21 cellular contexts compared by ENCODE assay signal in the genomic region with DNA sequence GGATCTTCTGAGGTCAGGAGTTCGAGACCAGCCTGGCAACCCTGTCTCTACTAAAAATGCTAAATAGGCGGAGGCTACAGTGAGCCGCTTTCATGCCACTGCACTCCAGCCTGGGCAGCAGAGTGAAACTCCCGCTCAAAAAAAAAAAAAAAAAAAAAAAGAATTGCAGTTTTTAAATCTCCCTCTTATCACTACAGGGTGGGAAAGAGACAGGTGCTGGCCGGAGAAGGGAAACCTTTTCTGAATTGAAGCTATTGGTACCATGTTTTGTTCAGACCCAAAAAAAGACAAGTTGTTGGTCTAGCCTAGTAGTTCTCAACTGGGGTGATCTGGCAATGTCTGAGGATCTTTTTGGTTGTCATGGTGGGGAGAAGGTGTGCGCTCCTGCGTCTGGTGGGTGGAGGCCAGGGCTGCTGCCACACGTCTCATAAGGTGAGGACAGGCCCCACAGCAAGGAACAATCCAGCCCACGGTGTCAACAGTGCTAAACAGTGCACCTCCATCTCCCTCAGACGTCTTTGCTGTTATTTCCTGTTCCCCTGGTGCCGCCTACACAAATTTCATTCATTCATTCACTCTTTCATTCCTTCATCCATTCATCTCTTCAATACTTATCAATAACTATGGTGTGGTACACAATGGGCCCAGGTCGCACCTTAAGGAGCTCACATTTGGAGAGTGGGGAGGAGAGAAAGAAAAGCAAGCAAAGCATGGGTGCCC. TPM values are rescaled to one million over a fixed set of nuclear protein-coding genes. Genes with fewer than 3 reads are reported as not detected.
DNase-seq lines count a peak whose midpoint lies in the region; ATAC-seq, FAIRE-seq and TF ChIP-seq lines count a peak whose summit lies in the region.
"Had no signal": no experiment of that assay in that cellular context is flagged by ENCODE, and none has a peak within 500 bp of the region (broad histone marks: within the 10 kb centered on the region; RNA-seq: fewer than 3 reads in every experiment).

No MANE protein-coding gene starts in this region.

- no peaks in the 10 kb centered on the region for H3K27me3 ChIP-seq in CD8-positive, alpha-beta T cell (ENCODE audit: insufficient read depth, low read length)
- peaks cover 0 to under 1% of the 10 kb centered on the region in 2 experiments; a peak in 2 of 4 replicates for H3K27me3 ChIP-seq in GM12878 (replicated peaks in 1 of 2; ENCODE audit: control insufficient read depth in 2 of 2, insufficient read depth in 2 of 2, low read length in 1 of 2)
- H3K27me3 ChIP-seq in neuronal stem cell (ENCODE audit: control insufficient read depth in 3 of 3, insufficient read depth in 3 of 3, low read depth in 1 of 3, low read length in 3 of 3), result peaks cover 0 to 6% (median 2%) of the 10 kb centered on the region in 3 experiments
- H3K27me3 ChIP-seq in ascending aorta, result no peaks in the 10 kb centered on the region
- H3K27me3 ChIP-seq: SJCRH30 had no signal

- CTCF ChIA-PET in CD8-positive, alpha-beta T cell (lab: Charles Lee), result no interaction called here
- CTCF ChIA-PET in GM12878 (lab: Yijun Ruan, JAX), result no interaction called here

- TF ChIP-seq CTCF in CD14-positive monocyte (IDR thresholded peaks at IDR 0.05), result no peak
- no peak for TF ChIP-seq CTCF in CD8-positive, alpha-beta T cell (IDR thresholded peaks at IDR 0.05)
- no peak for TF ChIP-seq CTCF in GM12878 (IDR thresholded peaks at IDR 0.05 in 2 of 3, conservative IDR thresholded peaks at IDR 0.05 in 1 of 3; ENCODE audit: control insufficient read depth in 2 of 3, extremely low read depth in 1 of 3, insufficient read depth in 1 of 3, low read depth in 3 of 3, low read length in 3 of 3)
- no peak for TF ChIP-seq CTCF in ascending aorta (IDR thresholded peaks at IDR 0.05)

- SMC1A ChIA-PET in GM12878 (lab: Charles Lee; ENCODE audit: uncharacterized antibody, unreplicated experiment), result no interaction called here

- H3K9me3 ChIP-seq in CD8-positive, alpha-beta T cell (ENCODE audit: low read length), result no peaks in the 10 kb centered on the region
- no peaks in the 10 kb centered on the region for H3K9me3 ChIP-seq in GM12878 (replicated peaks; ENCODE audit: control insufficient read depth, insufficient read depth, low read length)
- no peaks in the 10 kb centered on the region for H3K9me3 ChIP-seq in neuronal stem cell (replicated peaks in 1 of 2; ENCODE audit: control insufficient read depth in 2 of 2, insufficient read depth in 1 of 2, low read depth in 1 of 2, low read length in 2 of 2)
- no peaks in the 10 kb centered on the region for H3K9me3 ChIP-seq in ascending aorta
- H3K9me3 ChIP-seq: lower lobe of right lung, SJCRH30, tibial artery had no signal

- no peak overlapping the region for H3K14ac ChIP-seq in neuronal stem cell (ENCODE audit: low read length)

- H2BK12ac ChIP-seq in neuronal stem cell (ENCODE audit: low read length), result no peak overlapping the region

- no peaks in the 10 kb centered on the region for H3K9me3 Mint-ChIP-seq in CD14-positive monocyte
- H3K9me3 Mint-ChIP-seq in CD8-positive, alpha-beta T cell, result no peaks in the 10 kb centered on the region

- no peak overlapping the region for H2AK5ac ChIP-seq in neuronal stem cell (ENCODE audit: low read depth, low read length)

- H2BK15ac ChIP-seq in neuronal stem cell (ENCODE audit: low read length), result no peak overlapping the region

- H3K27ac Mint-ChIP-seq in CD14-positive monocyte, result no peak overlapping the region
- H3K27ac Mint-ChIP-seq in CD8-positive, alpha-beta T cell, result peak overlapping the region; percentile 43
- H3K27ac Mint-ChIP-seq: activated naive CD8-positive, alpha-beta T cell had no signal

- peak; percentile 64 for ATAC-seq in CD8-positive, alpha-beta T cell
- ATAC-seq in GM12878, result no peak
- ATAC-seq: activated CD4-positive, CD25-positive, alpha-beta regulatory T cell treated with anti-CD3 and anti-CD28 coated beads, Interleukin-2, amount 50 U/mL, for 24 hours had no signal

- H2AFZ ChIP-seq in GM12878 (ENCODE audit: control insufficient read depth, low read depth, low read length) (no peak overlapping the region; the same call in 1 of the 2 replicates), neuronal stem cell (ENCODE audit: low read length) (peak overlapping the region; percentile 4)

- peak overlapping the region; percentile 35 for H3K18ac ChIP-seq in neuronal stem cell (ENCODE audit: low read length)

- no peak for TF ChIP-seq EP300 in GM12878 (IDR thresholded peaks at IDR 0.05; ENCODE audit: borderline replicate concordance in 1 of 2, control insufficient read depth in 1 of 2, low read depth in 2 of 2, low read length in 2 of 2)

- H3K27ac ChIP-seq in CD8-positive, alpha-beta T cell (ENCODE audit: low read depth, low read length), result no peak overlapping the region
- H3K27ac ChIP-seq in GM12878 (ENCODE audit: control insufficient read depth, insufficient read depth), result no peak overlapping the region
- no peak overlapping the region for H3K27ac ChIP-seq in neuronal stem cell (replicated peaks; ENCODE audit: low read length)
- H3K27ac ChIP-seq in ascending aorta, result no peak overlapping the region
- H3K27ac ChIP-seq: lower lobe of right lung, SJCRH30, tibial artery had no signal

- H3K36me3 Mint-ChIP-seq in CD14-positive monocyte, result no peaks in the 10 kb centered on the region
- no peaks in the 10 kb centered on the region for H3K36me3 Mint-ChIP-seq in CD8-positive, alpha-beta T cell
- H3K36me3 Mint-ChIP-seq: activated naive CD8-positive, alpha-beta T cell had no signal

- no peak overlapping the region for H3K4me2 ChIP-seq in GM12878 (ENCODE audit: control insufficient read depth, insufficient read depth)
- H3K4me2 ChIP-seq in neuronal stem cell (ENCODE audit: insufficient read depth, low read length, poor library complexity, severe bottlenecking), result no peak overlapping the region

- peaks cover 9% of the 10 kb centered on the region for H3K4me1 ChIP-seq in CD8-positive, alpha-beta T cell (ENCODE audit: insufficient read depth, low read length)
- H3K4me1 ChIP-seq in GM12878 (ENCODE audit: control insufficient read depth, insufficient read depth, low read length) (no peaks in the 10 kb centered on the region), neuronal stem cell (ENCODE audit: control insufficient read depth in 2 of 2, insufficient read depth in 1 of 2, low read depth in 1 of 2, low read length in 2 of 2) (peaks cover 4 to 16% of the 10 kb centered on the region in 2 donors), ascending aorta (no peaks in the 10 kb centered on the region)
- H3K4me1 ChIP-seq: lower lobe of right lung, tibial artery had no signal

- no peak for TF ChIP-seq RAD21 in GM12878 (IDR thresholded peaks at IDR 0.05; ENCODE audit: insufficient read depth, low read depth, low read length)

- no peak overlapping the region for H3K9ac ChIP-seq in GM12878 (ENCODE audit: control insufficient read depth, insufficient read depth, low read length)
- H3K9ac ChIP-seq in neuronal stem cell (ENCODE audit: low read depth, low read length, poor library complexity), result no peak overlapping the region

- H3K4me1 Mint-ChIP-seq in CD14-positive monocyte, result no peaks in the 10 kb centered on the region
- H3K4me1 Mint-ChIP-seq in CD8-positive, alpha-beta T cell (ENCODE audit: low read depth), result peaks cover 20% of the 10 kb centered on the region

- no peak overlapping the region for H3K4ac ChIP-seq in neuronal stem cell (ENCODE audit: low read length)

- no peaks in the 10 kb centered on the region for H3K79me1 ChIP-seq in neuronal stem cell (ENCODE audit: low read depth, low read length)

- H4K8ac ChIP-seq in neuronal stem cell (ENCODE audit: low read depth, low read length), result no peak overlapping the region

- POLR2A ChIA-PET in CD8-positive, alpha-beta T cell (lab: Charles Lee), result no interaction called here
- POLR2A ChIA-PET in GM12878 (lab: Charles Lee), result interaction anchor here (0.5 to 0.7 kb wide), 2 partner anchors 12 to 36 kb away, joined by 3 to 6 read pairs; no protein-coding TSS in a partner anchor

- no TSS peak for BruUV-seq in GM12878 (replicated peaks; lab: Mats Ljungman, UMichigan)

- RAD21 ChIA-PET in GM12878 (lab: Charles Lee; ENCODE audit: unreplicated experiment), result no interaction called here

- no peaks in the 10 kb centered on the region; the same call in 1 of the 2 replicates for H4K20me1 ChIP-seq in GM12878 (ENCODE audit: control insufficient read depth, insufficient read depth)

- FAIRE-seq in GM12878 (lab: Jason Lieb, UNC), result no peak
- FAIRE-seq: TTC549 had no signal

- H3K36me3 ChIP-seq in CD8-positive, alpha-beta T cell (ENCODE audit: insufficient read depth, low read length), result no peaks in the 10 kb centered on the region
- H3K36me3 ChIP-seq in GM12878 (ENCODE audit: control insufficient read depth in 2 of 2, insufficient read depth in 2 of 2, low read length in 1 of 2), result no peaks in the 10 kb centered on the region
- no peaks in the 10 kb centered on the region for H3K36me3 ChIP-seq in neuronal stem cell (replicated peaks in 1 of 2; ENCODE audit: control insufficient read depth in 2 of 2, insufficient read depth in 2 of 2, low read length in 2 of 2)
- no peaks in the 10 kb centered on the region for H3K36me3 ChIP-seq in ascending aorta
- H3K36me3 ChIP-seq: lower lobe of right lung, SJCRH30, tibial artery had no signal

- H3K4me3 Mint-ChIP-seq in CD14-positive monocyte, result no peak overlapping the region
- no peak overlapping the region for H3K4me3 Mint-ChIP-seq in CD8-positive, alpha-beta T cell
- H3K4me3 Mint-ChIP-seq: activated naive CD8-positive, alpha-beta T cell had no signal

- DNase-seq in CD14-positive monocyte (ENCODE audit: low spot score), result peak; percentile 10
- no peak for DNase-seq in CD8-positive, alpha-beta T cell
- no peak for DNase-seq in GM12878 (ENCODE audit: low read depth, low spot score)
- DNase-seq in neuronal stem cell (ENCODE audit: low spot score), result no peak
- DNase-seq in ascending aorta (ENCODE audit: low spot score in 2 of 2), result no peak
- no peak for DNase-seq in RKO (ENCODE audit: low spot score)
- DNase-seq in hippocampal formation (lab: John Stamatoyannopoulos, UW), result no peak
- DNase-seq: GDM1; glutamatergic neuron; KBM-7; lower lobe of right lung; NCI-H1436 treated with DMSO at 0.1 percent for 48 hours; NCI-H524 treated with DMSO at 0.1 percent for 48 hours; nucleus accumbens; stimulated activated CD4-positive, alpha-beta T cell treated with anti-CD3 and anti-CD28 coated beads, Interleukin-4, amount 100 ng/mL, for 1 hour; stimulated activated naive CD4-positive, alpha-beta T cell treated with Interleukin-2 at 50 U/mL for 16 hours had no signal

- no peaks in the 10 kb centered on the region for H3K79me2 ChIP-seq in GM12878 (ENCODE audit: control insufficient read depth, insufficient read depth, low read length)

- 51% methylated on average over 12 of the region's 12 CpGs for WGBS in GM12878 (ENCODE audit: insufficient coverage, insufficient replicate concordance, low lambda C conversion rate, missing lambda C conversion rate)
- no CpG with 5 or more reads among the region's 12 CpGs for WGBS in neuronal stem cell (ENCODE audit: extremely low coverage in 2 of 2, insufficient read length in 2 of 2, insufficient replicate concordance in 1 of 2), 2 donors

- H3K27me3 Mint-ChIP-seq in CD14-positive monocyte (ENCODE audit: low read depth in 3 of 3), result peaks cover 6 to 11% (median 8%) of the 10 kb centered on the region in 3 donors
- H3K27me3 Mint-ChIP-seq in CD8-positive, alpha-beta T cell (ENCODE audit: low read depth), result no peaks in the 10 kb centered on the region
- H3K27me3 Mint-ChIP-seq: activated naive CD8-positive, alpha-beta T cell had no signal

- intact Hi-C loops in CD14-positive monocyte (cut with micrococcal nuclease), result no loop called here
- intact Hi-C loops in CD8-positive, alpha-beta T cell (cut with DNase I, micrococcal nuclease), result no loop called here
- intact Hi-C loops in GM12878 (cut with micrococcal nuclease; ENCODE audit: unreplicated experiment), result no loop called here
- intact Hi-C loops in ascending aorta (cut with DNase I), result loop anchor here (5.0 kb wide), 1 partner anchor 1320 kb away; no protein-coding TSS in a partner anchor

- H2BK120ac ChIP-seq in neuronal stem cell (ENCODE audit: low read depth, low read length), result no peak overlapping the region

- no peak overlapping the region for H2BK5ac ChIP-seq in neuronal stem cell (ENCODE audit: low read length)

- no peak overlapping the region for H4K91ac ChIP-seq in neuronal stem cell (ENCODE audit: low read depth, low read length, poor library complexity)

- TF ChIP-seq POLR2A in GM12878 (IDR thresholded peaks at IDR 0.05; ENCODE audit: low read depth, low read length), result no peak

- no peak overlapping the region for H3K23ac ChIP-seq in neuronal stem cell (ENCODE audit: low read depth, low read length, poor library complexity)

- no peak overlapping the region for H3K4me3 ChIP-seq in CD8-positive, alpha-beta T cell (ENCODE audit: low read depth, low read length)
- H3K4me3 ChIP-seq in GM12878, result no peak overlapping the region
- H3K4me3 ChIP-seq in neuronal stem cell (ENCODE audit: low read length in 2 of 2), result no peak overlapping the region
- no peak overlapping the region for H3K4me3 ChIP-seq in ascending aorta
- H3K4me3 ChIP-seq: lower lobe of right lung, SJCRH30, tibial artery had no signal

- in situ Hi-C loops in GM12878 (cut with MboI), result no loop called here

RNA-seq across cellular contexts. Expression of gene ODC1, which starts 28.8 kb away (rescaled TPM):
- 10 to 100 TPM; 22.7 to 23.6 TPM for polyA plus RNA-seq in CD14-positive monocyte
- 100 to 1,000 TPM; 157 to 162 TPM for total RNA-seq in CD8-positive, alpha-beta T cell
- total RNA-seq in GM12878 (2013; cell fraction: nucleolus; rRNA removed), result 30.2 and 35.3 TPM in 2 replicates
- total RNA-seq in GM12878 (2014; rRNA removed), result 314 and 385 TPM in 2 replicates
- 393 and 419 TPM in 2 replicates for total RNA-seq in GM12878 (2014; rRNA removed; fragmentation: Illumina TruSeq; extraction: Trizol)
- 281 and 308 TPM in 2 replicates for total RNA-seq in GM12878 (2021)
- 143 TPM for polyA plus RNA-seq in GM12878 (2011; ENCODE audit: low read depth)
- 441 and 462 TPM in 2 replicates for polyA plus RNA-seq in GM12878 (2011; rRNA removed)
- polyA plus RNA-seq in GM12878 (2011; cell fraction: cytosol; rRNA removed), result 272 and 313 TPM in 2 replicates
- 176 and 243 TPM in 2 replicates for polyA plus RNA-seq in GM12878 (2011; cell fraction: nucleus; rRNA removed)
- 145 and 165 TPM in 2 replicates for polyA plus RNA-seq in GM12878 (2012)
- 423 and 510 TPM in 2 replicates for polyA plus RNA-seq in GM12878 (2014; fragmentation: Illumina TruSeq; extraction: Trizol)
- polyA plus RNA-seq in GM12878 (2014; fragmentation: Nextera tagmentation; extraction: Ambion mirVana), result 100 to 1,000 TPM; 131 to 235 TPM
- 318 and 385 TPM in 2 replicates for polyA plus RNA-seq in GM12878 (2014; rRNA removed)
- 100 to 1,000 TPM in 1 of 2 experiments, 10 to 100 TPM in 1; 68.5 to 366 TPM for polyA plus RNA-seq in GM12878 (2016; fragmentation: Nextera tagmentation; extraction: Ambion mirVana)
- polyA minus RNA-seq in GM12878 (2011; rRNA and poly(A)+ RNA removed), result 297 and 376 TPM in 2 replicates
- polyA minus RNA-seq in GM12878 (2011; cell fraction: cytosol; rRNA and poly(A)+ RNA removed), result 90.7 and 122 TPM in 2 replicates
- 32.8 and 50.8 TPM in 2 replicates for polyA minus RNA-seq in GM12878 (2011; cell fraction: nucleus; rRNA and poly(A)+ RNA removed)
- polyA plus RNA-seq in neuronal stem cell (2013, experiment 1 of 2), result 196 TPM
- polyA plus RNA-seq in neuronal stem cell (2013, experiment 2 of 2), result 192 TPM
- 82.8 TPM for total RNA-seq in ascending aorta
